ENCODE assay signal across 9 cellular contexts in the genomic region with DNA sequence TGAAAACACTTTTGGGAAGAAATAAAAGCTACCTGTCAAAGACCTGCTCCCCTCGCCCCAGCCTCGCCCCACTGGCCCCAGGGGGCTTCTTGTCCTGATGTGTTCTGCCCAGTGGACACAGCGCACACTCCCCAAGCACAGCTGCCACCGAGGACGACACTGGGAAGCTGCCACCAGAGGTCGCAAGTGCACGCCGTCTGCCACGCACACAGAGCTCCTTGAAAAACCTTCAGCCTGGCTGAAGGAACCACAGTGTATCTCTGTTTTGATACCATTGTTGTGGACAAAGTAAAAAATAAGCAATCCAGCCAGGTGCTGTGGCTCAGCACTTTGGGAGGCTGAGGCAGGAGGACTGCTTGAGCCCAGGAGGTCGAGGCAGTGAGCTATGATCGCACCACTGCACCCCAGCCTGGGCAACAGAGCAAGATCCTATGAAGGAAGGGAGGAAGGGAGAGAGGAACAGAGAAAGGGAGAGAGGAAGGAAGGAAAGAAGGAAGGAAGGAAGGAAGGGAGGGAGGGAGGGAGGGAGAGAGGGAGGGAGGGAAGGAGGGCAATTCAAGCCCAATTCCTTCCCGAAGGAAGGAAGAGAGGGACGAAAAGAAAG. TPM values are rescaled to one million over a fixed set of nuclear protein-coding genes. Genes with fewer than 3 reads are reported as not detected.
A peak's percentile ranks its signal among the peaks of the same experiment; 100 is the strongest.
DNase-seq lines count a peak whose midpoint lies in the region; ATAC-seq and TF ChIP-seq lines count a peak whose summit lies in the region.
"Had no signal": no experiment of that assay in that cellular context is flagged by ENCODE, and none has a peak within 500 bp of the region (broad histone marks: within the 10 kb centered on the region; RNA-seq: fewer than 3 reads in every experiment).

No MANE protein-coding gene starts in this region.

- H3K4me1 Mint-ChIP-seq in Caco-2 (ENCODE audit: low read depth, unreplicated experiment) = no peaks in the 10 kb centered on the region
- peaks cover 14% of the 10 kb centered on the region for H3K4me1 Mint-ChIP-seq in activated CD8-positive, alpha-beta T cell treated with anti-CD3 and anti-CD28 coated beads for 36 hours (ENCODE audit: low read depth)
- peaks cover 46% of the 10 kb centered on the region for H3K4me1 Mint-ChIP-seq in mesothelial cell of epicardium

- no TSS peak for BruUV-seq in Caco-2 (replicated peaks; lab: Mats Ljungman, UMichigan)

- POLR2A ChIA-PET in Caco-2 (lab: Charles Lee) = interaction anchor here (0.5 kb wide), 1 partner anchor 388 kb away, joined by 3 read pairs; no protein-coding TSS in a partner anchor
- POLR2A ChIA-PET in activated CD8-positive, alpha-beta T cell treated with anti-CD3 and anti-CD28 coated beads for 36 hours (lab: Charles Lee) = no interaction called here

- H3K27me3 Mint-ChIP-seq in Caco-2 (ENCODE audit: insufficient read depth, unreplicated experiment) = no peaks in the 10 kb centered on the region
- H3K27me3 Mint-ChIP-seq in activated CD8-positive, alpha-beta T cell treated with anti-CD3 and anti-CD28 coated beads for 36 hours = no peaks in the 10 kb centered on the region
- H3K27me3 Mint-ChIP-seq in mesothelial cell of epicardium (ENCODE audit: low read depth) = peaks cover 5% of the 10 kb centered on the region

- no peak overlapping the region for H3K4me3 Mint-ChIP-seq in Caco-2 (ENCODE audit: unreplicated experiment)
- no peak overlapping the region for H3K4me3 Mint-ChIP-seq in activated CD8-positive, alpha-beta T cell treated with anti-CD3 and anti-CD28 coated beads for 36 hours
- H3K4me3 Mint-ChIP-seq in mesothelial cell of epicardium = peak overlapping the region; percentile 28

- TF ChIP-seq CTCF in Caco-2 (IDR thresholded peaks at IDR 0.05; ENCODE audit: insufficient read depth in 1 of 2, low read depth in 1 of 2, low read length in 1 of 2, severe bottlenecking in 1 of 2, unreplicated experiment in 1 of 2) = peak; percentile 80 to 96
- peak; percentile 80 for TF ChIP-seq CTCF in activated CD8-positive, alpha-beta T cell treated with anti-CD3 and anti-CD28 coated beads for 36 hours (IDR thresholded peaks at IDR 0.05)
- TF ChIP-seq CTCF in mesothelial cell of epicardium (IDR thresholded peaks at IDR 0.05; ENCODE audit: unreplicated experiment) = peak; percentile 76

- H3K27ac ChIP-seq in effector memory CD4-positive, alpha-beta T cell (ENCODE audit: insufficient read depth, low read length, poor library complexity, severe bottlenecking) = peak overlapping the region; percentile 41
- H3K27ac ChIP-seq: SK-N-MC had no signal

- no peak overlapping the region for H3K4me3 ChIP-seq in Caco-2 (ENCODE audit: low read depth, low read length)
- H3K4me3 ChIP-seq in effector memory CD4-positive, alpha-beta T cell (ENCODE audit: insufficient read depth, low read depth, low read length, poor library complexity, severe bottlenecking) = no peak overlapping the region
- H3K4me3 ChIP-seq: SK-N-MC had no signal

- DNase-seq in Caco-2 = peak; percentile 72 to 82
- peak; percentile 52 for DNase-seq in NCI-H82 treated with DMSO at 0.1 percent for 48 hours (lab: John Stamatoyannopoulos, UW; ENCODE audit: unreplicated experiment)
- DNase-seq in activated CD8-positive, alpha-beta T cell treated with anti-CD3 and anti-CD28 coated beads for 36 hours = peak; percentile 79
- DNase-seq in effector memory CD4-positive, alpha-beta T cell = peak; percentile 10 to 46 (median 42)
- DNase-seq in mesothelial cell of epicardium (ENCODE audit: low spot score in 2 of 2, unreplicated experiment in 2 of 2) = peak; percentile 51 to 83
- DNase-seq in stimulated activated CD8-positive, alpha-beta memory T cell treated with anti-CD3 and anti-CD28 coated beads, Interleukin-4, amount 100 ng/mL, for 48 hours = peak; percentile 82

- intact Hi-C loops in Caco-2 (cut with micrococcal nuclease; ENCODE audit: unreplicated experiment) = loop anchor here (1.0 to 10.0 kb wide), 2 partner anchors 274 to 341 kb away; no protein-coding TSS in a partner anchor
- intact Hi-C loops in activated CD8-positive, alpha-beta T cell treated with anti-CD3 and anti-CD28 coated beads for 36 hours (cut with micrococcal nuclease) = loop anchor here (2.0 kb wide), 1 partner anchor 340 kb away; no protein-coding TSS in a partner anchor

- H3K9me3 ChIP-seq in Caco-2 = no peaks in the 10 kb centered on the region
- no peaks in the 10 kb centered on the region for H3K9me3 ChIP-seq in effector memory CD4-positive, alpha-beta T cell (ENCODE audit: control insufficient read depth, low read length)

- no peaks in the 10 kb centered on the region for H3K9me3 Mint-ChIP-seq in Caco-2 (ENCODE audit: unreplicated experiment)
- no peaks in the 10 kb centered on the region for H3K9me3 Mint-ChIP-seq in activated CD8-positive, alpha-beta T cell treated with anti-CD3 and anti-CD28 coated beads for 36 hours
- no peaks in the 10 kb centered on the region for H3K9me3 Mint-ChIP-seq in mesothelial cell of epicardium

- H3K27ac Mint-ChIP-seq in Caco-2 (ENCODE audit: unreplicated experiment) (no peak overlapping the region), mesothelial cell of epicardium (peak overlapping the region; percentile 60)
- peak overlapping the region; percentile 67 for H3K27ac Mint-ChIP-seq in activated CD8-positive, alpha-beta T cell treated with anti-CD3 and anti-CD28 coated beads for 36 hours

- no peaks in the 10 kb centered on the region for H3K27me3 ChIP-seq in Caco-2 (replicated peaks; ENCODE audit: control insufficient read depth, insufficient read depth, low read length)
- H3K27me3 ChIP-seq in effector memory CD4-positive, alpha-beta T cell (replicated peaks; ENCODE audit: control insufficient read depth, insufficient read depth, low read length, poor library complexity, severe bottlenecking) = no peaks in the 10 kb centered on the region

- no peaks in the 10 kb centered on the region for H3K36me3 ChIP-seq in Caco-2 (ENCODE audit: control insufficient read depth, insufficient read depth, low read length)
- H3K36me3 ChIP-seq in effector memory CD4-positive, alpha-beta T cell (ENCODE audit: control insufficient read depth, insufficient read depth, low read length) = no peaks in the 10 kb centered on the region

- CTCF ChIA-PET in Caco-2 (lab: Charles Lee) = interaction anchor here (0.5 to 2.0 kb wide), 24 partner anchors 9 to 475 kb away, joined by 3 to 21 read pairs (median 3); partner anchors contain the start of gene PEPD
- CTCF ChIA-PET in activated CD8-positive, alpha-beta T cell treated with anti-CD3 and anti-CD28 coated beads for 36 hours (lab: Charles Lee) = interaction anchor here (0.7 to 1.6 kb wide), 27 partner anchors 11 to 348 kb away, joined by 3 to 39 read pairs (median 4); partner anchors contain the start of genes CEBPG and PEPD

- H3K36me3 Mint-ChIP-seq in Caco-2 (ENCODE audit: insufficient read depth, unreplicated experiment) (peaks cover 5% of the 10 kb centered on the region), mesothelial cell of epicardium (no peaks in the 10 kb centered on the region)
- H3K36me3 Mint-ChIP-seq in activated CD8-positive, alpha-beta T cell treated with anti-CD3 and anti-CD28 coated beads for 36 hours (ENCODE audit: low read depth) = no peaks in the 10 kb centered on the region

- H3K4me1 ChIP-seq in Caco-2 = no peaks in the 10 kb centered on the region
- H3K4me1 ChIP-seq in effector memory CD4-positive, alpha-beta T cell (ENCODE audit: control insufficient read depth, insufficient read depth, low read length, poor library complexity, severe bottlenecking) = peaks cover 3% of the 10 kb centered on the region

- ATAC-seq in HG03175 (IDR thresholded peaks at IDR 0.05; ENCODE audit: unreplicated experiment) = peak; percentile 41
- ATAC-seq in activated CD8-positive, alpha-beta T cell treated with anti-CD3 and anti-CD28 coated beads for 36 hours = peak; percentile 88
- ATAC-seq in HG03159 (IDR thresholded peaks at IDR 0.05; ENCODE audit: unreplicated experiment) = no peak

RNA-seq across cellular contexts. Expression of gene CEBPG, which starts 57.3 kb away (rescaled TPM):
- total RNA-seq in Caco-2 (2022) = 74.9 and 79.4 TPM in 2 replicates
- 10 to 100 TPM; 28.3 to 30.1 TPM for total RNA-seq in activated CD8-positive, alpha-beta T cell treated with anti-CD3 and anti-CD28 coated beads for 36 hours
- total RNA-seq in mesothelial cell of epicardium = 19.5 to 20.6 TPM (median 19.8 TPM) in 3 replicates
